ENCODE assay signal across 7 cellular contexts in genomic region chr12:115752913-115753726, GRCh38.
DNase-seq lines count a peak whose midpoint lies in the region; TF ChIP-seq lines count a peak whose summit lies in the region.

No MANE protein-coding gene starts in this region.

- TF ChIP-seq CTCF in GM06990 (IDR thresholded peaks at IDR 0.05; ENCODE audit: insufficient read depth, low read length, poor library complexity, severe bottlenecking) (peak; percentile 49), LNCAP (IDR thresholded peaks at IDR 0.05) (peak; percentile 75), fibroblast of lung (conservative IDR thresholded peaks at IDR 0.05 in 1 of 2, IDR thresholded peaks at IDR 0.05 in 1 of 2; ENCODE audit: low read depth in 1 of 2, low read length in 2 of 2) (peak; percentile 67 to 73), neural crest cell (conservative IDR thresholded peaks at IDR 0.05) (peak; percentile 80)

- H3K36me3 ChIP-seq in GM06990 (ENCODE audit: control insufficient read depth, insufficient read depth, low read length) (no peaks in the 10 kb centered on the region), fibroblast of lung (ENCODE audit: control insufficient read depth, insufficient read depth, low read length) (no peaks in the 10 kb centered on the region)

- H3K36me3 Mint-ChIP-seq in neural crest cell (ENCODE audit: low read depth), result no peaks in the 10 kb centered on the region

- H4K20me1 ChIP-seq in fibroblast of lung (ENCODE audit: control insufficient read depth, extremely low read depth, insufficient read depth, low read length), result no peaks in the 10 kb centered on the region

- H3K9ac ChIP-seq in fibroblast of lung (ENCODE audit: insufficient read depth, low read length), result no peak overlapping the region

- H3K79me2 ChIP-seq in fibroblast of lung (ENCODE audit: control insufficient read depth, insufficient read depth, low read length), result no peaks in the 10 kb centered on the region

- H3K9me3 ChIP-seq in fibroblast of lung (ENCODE audit: control insufficient read depth, insufficient read depth, low read depth, low read length), result no peaks in the 10 kb centered on the region

- H3K4me3 Mint-ChIP-seq in neural crest cell, result no peak overlapping the region

- H3K9me3 Mint-ChIP-seq in neural crest cell, result no peaks in the 10 kb centered on the region

- H3K27me3 ChIP-seq in GM06990 (replicated peaks; ENCODE audit: control insufficient read depth, insufficient read depth, low read length), result no peaks in the 10 kb centered on the region
- H3K27me3 ChIP-seq in fibroblast of lung (ENCODE audit: control insufficient read depth, insufficient read depth, low read length), result no peaks in the 10 kb centered on the region

- no peak overlapping the region for H3K4me2 ChIP-seq in fibroblast of lung (ENCODE audit: extremely low read depth, insufficient read depth, low read length)

- no peak overlapping the region for H3K27ac ChIP-seq in fibroblast of lung (ENCODE audit: insufficient read depth, low read length)

- no peaks in the 10 kb centered on the region for H3K4me1 ChIP-seq in fibroblast of lung (ENCODE audit: control insufficient read depth, extremely low read depth, insufficient read depth, low read length)

- no peaks in the 10 kb centered on the region for H3K4me1 Mint-ChIP-seq in neural crest cell

- no peak overlapping the region for H2AFZ ChIP-seq in fibroblast of lung (ENCODE audit: low read length)

- DNase-seq in GM06990 (ENCODE audit: extremely low read depth, insufficient read length), result no peak
- peak; percentile 64 to 71 for DNase-seq in SHP77 (lab: John Stamatoyannopoulos, UW)
- peak; percentile 66 to 87 for DNase-seq in fibroblast of lung (ENCODE audit: low read depth in 2 of 2)
- DNase-seq in neural crest cell (ENCODE audit: low read depth, low spot score), result peak; percentile 14
- no peak for DNase-seq in UCSD-AML1 (lab: John Stamatoyannopoulos, UW; ENCODE audit: unreplicated experiment)
- no peak for DNase-seq in activated CD4-positive, CD25-positive, alpha-beta regulatory T cell treated with anti-CD3 and anti-CD28 coated beads, Interleukin-2, amount 50 U/mL, for 72 hours

- H3K4me3 ChIP-seq in GM06990 (replicated peaks; ENCODE audit: low read depth, low read length), result no peak overlapping the region
- no peak overlapping the region for H3K4me3 ChIP-seq in fibroblast of lung (replicated peaks in 1 of 4; ENCODE audit: control extremely low read depth in 1 of 4, insufficient read depth in 1 of 4, low read depth in 3 of 4, low read length in 4 of 4)

- H3K27me3 Mint-ChIP-seq in neural crest cell (ENCODE audit: low read depth), result peaks cover 70% of the 10 kb centered on the region

- H3K27ac Mint-ChIP-seq in neural crest cell (ENCODE audit: unreplicated experiment), result no peak overlapping the region

Comparison
In these comparisons a context has a peak if more than half of its experiments do, and no peak if none do; other contexts are left out.
1. DNase-seq: peak in SHP77 (2 of 2), fibroblast of lung (2 of 2) and neural crest cell (single experiment); none in GM06990 (single experiment), UCSD-AML1 (single experiment) and activated CD4-positive, CD25-positive, alpha-beta regulatory T cell treated with anti-CD3 and anti-CD28 coated beads, Interleukin-2, amount 50 U/mL, for 72 hours (single experiment).
2. Peak in every context shown above with its lines, with median percentiles within 50 percentile points of each other: CTCF ChIP-seq.